ENCODE assay signal across 26 cellular contexts in the genomic region with DNA sequence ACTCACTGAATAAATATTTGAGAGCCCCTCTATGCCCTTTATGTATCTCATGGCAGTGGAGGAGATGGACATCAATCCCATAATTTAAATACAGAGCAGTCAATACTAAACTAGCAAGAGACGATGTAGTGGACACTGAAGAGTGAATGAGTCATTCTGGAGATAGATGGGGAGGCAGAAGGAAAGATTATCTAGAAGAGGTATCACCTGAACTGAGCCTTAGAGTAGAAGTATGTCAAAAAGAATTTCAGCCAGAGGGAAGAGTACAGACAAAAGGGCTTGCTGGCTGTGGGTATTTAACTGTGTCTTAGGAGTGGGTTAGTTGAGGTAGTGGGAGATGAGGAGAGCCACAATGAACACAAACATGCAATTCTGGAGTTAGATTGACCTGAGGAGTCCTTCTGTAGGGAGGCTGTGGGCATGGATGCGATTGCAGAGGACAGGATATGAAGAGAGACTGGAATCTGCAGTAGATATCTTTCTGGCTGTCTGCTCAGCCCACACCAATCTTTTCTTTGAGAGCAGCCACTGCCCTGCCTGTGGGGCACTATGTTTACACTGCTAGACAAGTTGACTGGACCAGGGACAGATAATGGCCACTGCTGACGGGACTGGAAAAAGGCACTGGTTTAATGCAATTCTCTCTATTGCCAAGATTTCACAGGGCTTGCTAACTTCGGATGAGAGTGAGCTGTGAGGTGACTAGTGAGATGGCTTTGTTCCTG.
"Had no signal": no experiment of that assay in that cellular context is flagged by ENCODE, and none has a peak within 500 bp of the region (broad histone marks: within the 10 kb centered on the region; RNA-seq: fewer than 3 reads in every experiment).

No MANE protein-coding gene starts in this region.

- H3K4me1 Mint-ChIP-seq: naive thymus-derived CD8-positive, alpha-beta T cell had no signal

- H3K9me3 ChIP-seq: right lobe of liver, thoracic aorta, upper lobe of left lung, vagina had no signal

- FAIRE-seq: bronchial epithelial cell, colon, endometrium, frontal cortex, keratinocyte had no signal

- H3K27ac ChIP-seq: epithelial cell of prostate, right lobe of liver, thoracic aorta, upper lobe of left lung, vagina had no signal

- H3K4me1 ChIP-seq: vagina had no signal

- H3K9me3 Mint-ChIP-seq: activated naive CD4-positive, alpha-beta T cell treated with anti-CD3 and anti-CD28 coated beads, Interleukin-2, amount 50 U/mL, for 72 hours; activated T-cell treated with anti-CD3 and anti-CD28 coated beads, Interleukin-2, amount 50 U/mL, for 72 hours; naive thymus-derived CD8-positive, alpha-beta T cell; stimulated activated naive CD8-positive, alpha-beta T cell treated with anti-CD3 and anti-CD28 coated beads, Interleukin-15, Interleukin-2, amounts not matched to agents 100 ng/mL and 50 ng/mL, for 24 hours; T-helper 2 cell treated with Interferon-gamma antibody and Interleukin-4, amounts not matched to agents 5 μg/mL and 100 μg/mL, for 36 hours had no signal

- H3K4me3 Mint-ChIP-seq: activated T-cell treated with anti-CD3 and anti-CD28 coated beads, Interleukin-2, amount 50 U/mL, for 72 hours; naive thymus-derived CD8-positive, alpha-beta T cell; stimulated activated naive CD8-positive, alpha-beta T cell treated with anti-CD3 and anti-CD28 coated beads, Interleukin-15, Interleukin-2, amounts not matched to agents 100 ng/mL and 50 ng/mL, for 24 hours; T-helper 2 cell treated with Interferon-gamma antibody and Interleukin-4, amounts not matched to agents 5 μg/mL and 100 μg/mL, for 36 hours had no signal

- H3K36me3 Mint-ChIP-seq: activated naive CD4-positive, alpha-beta T cell treated with anti-CD3 and anti-CD28 coated beads, Interleukin-2, amount 50 U/mL, for 72 hours; naive thymus-derived CD8-positive, alpha-beta T cell had no signal

- DNase-seq: activated CD4-positive, alpha-beta T cell treated with anti-CD3 and anti-CD28 coated beads for 4 hours; activated CD4-positive, alpha-beta T cell treated with anti-CD3 and anti-CD28 coated beads, Interleukin-2, amount 50 U/mL, for 4 hours; activated naive CD4-positive, alpha-beta T cell; activated T-cell treated with anti-CD3 and anti-CD28 coated beads for 4 hours; activated T-cell treated with anti-CD3 and anti-CD28 coated beads, Interleukin-2, amount 50 U/mL, for 72 hours; effector CD8-positive, alpha-beta T cell; glutamatergic neuron; left cardiac atrium; mammary epithelial cell; midbrain; naive thymus-derived CD8-positive, alpha-beta T cell; right lobe of liver; stimulated activated CD4-positive, alpha-beta T cell treated with anti-CD3 and anti-CD28 coated beads, Interleukin-4, amount 100 ng/mL, for 1 hour; T-helper 1 cell; upper lobe of left lung had no signal

- H3K4me3 ChIP-seq: right lobe of liver, thoracic aorta, upper lobe of left lung, vagina had no signal

- H3K36me3 ChIP-seq: right lobe of liver, thoracic aorta, upper lobe of left lung, vagina had no signal

- ATAC-seq: activated naive CD4-positive, alpha-beta T cell treated with anti-CD3 and anti-CD28 coated beads, Interleukin-2, amount 50 U/mL, for 72 hours; activated T-cell treated with anti-CD3 and anti-CD28 coated beads, Interleukin-2, amount 50 U/mL, for 72 hours; left cardiac atrium; naive thymus-derived CD8-positive, alpha-beta T cell had no signal

- H3K27ac Mint-ChIP-seq: activated naive CD4-positive, alpha-beta T cell treated with anti-CD3 and anti-CD28 coated beads, Interleukin-2, amount 50 U/mL, for 72 hours; activated T-cell treated with anti-CD3 and anti-CD28 coated beads, Interleukin-2, amount 50 U/mL, for 72 hours; naive thymus-derived CD8-positive, alpha-beta T cell; stimulated activated naive CD8-positive, alpha-beta T cell treated with anti-CD3 and anti-CD28 coated beads, Interleukin-15, Interleukin-2, amounts not matched to agents 100 ng/mL and 50 ng/mL, for 24 hours; T-helper 2 cell treated with Interferon-gamma antibody and Interleukin-4, amounts not matched to agents 5 μg/mL and 100 μg/mL, for 36 hours had no signal

- H3K27me3 ChIP-seq: right lobe of liver, upper lobe of left lung, vagina had no signal
